8 cellular contexts compared by ENCODE assay signal in the genomic region with DNA sequence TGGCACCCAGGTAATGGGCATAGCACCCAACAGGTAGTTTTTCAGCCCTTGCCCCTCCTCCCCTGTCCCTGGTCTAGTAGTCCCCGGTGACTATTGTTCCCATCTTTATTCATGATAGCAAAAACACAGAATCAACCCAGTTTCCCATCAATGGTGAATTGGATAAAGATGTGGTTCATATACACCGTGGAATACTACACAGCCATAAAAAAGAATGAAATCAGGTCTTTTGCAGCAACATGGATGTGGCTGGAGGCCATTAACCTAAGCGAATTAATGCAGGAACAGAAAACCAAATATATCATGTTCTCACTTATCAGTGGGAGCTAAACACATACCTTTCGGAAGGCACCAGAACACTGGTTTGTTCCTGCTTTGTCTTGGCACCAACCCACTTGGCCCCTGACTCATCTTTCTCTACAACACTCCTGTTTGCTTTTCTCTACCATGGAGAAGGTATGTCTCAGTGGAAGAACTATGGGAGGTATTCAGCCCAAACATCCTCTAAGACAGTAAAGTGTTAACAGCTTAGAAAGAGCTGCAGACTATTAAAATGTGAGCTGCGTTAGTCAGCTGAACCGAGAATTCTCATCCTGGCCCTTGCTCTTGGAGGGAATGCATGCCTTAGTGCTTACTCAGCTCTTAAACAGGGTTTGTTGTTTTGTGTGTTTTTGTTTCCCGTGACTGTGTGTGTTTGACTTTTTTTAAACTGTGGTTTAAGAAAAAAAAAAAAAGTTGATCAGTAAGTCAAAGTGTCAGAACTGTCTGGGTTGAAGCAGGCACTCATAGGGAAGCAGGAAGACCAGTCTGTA.
DNase-seq lines count a peak whose midpoint lies in the region; ATAC-seq, FAIRE-seq and TF ChIP-seq lines count a peak whose summit lies in the region.

No MANE protein-coding gene starts in this region.

- H3K27me3 ChIP-seq in BJ (ENCODE audit: control insufficient read depth, insufficient read depth, low read length) (no peaks in the 10 kb centered on the region), rectal smooth muscle tissue (ENCODE audit: control insufficient read depth, insufficient read depth, low read length) (no peaks in the 10 kb centered on the region)

- H3K27me3 Mint-ChIP-seq in activated naive CD8-positive, alpha-beta T cell treated with anti-CD3 and anti-CD28 coated beads, Interleukin-2, amount 10 ng/mL, durations not matched to agents 7 days and 5 days = no peaks in the 10 kb centered on the region

- H3K36me3 Mint-ChIP-seq in activated naive CD8-positive, alpha-beta T cell treated with anti-CD3 and anti-CD28 coated beads, Interleukin-2, amount 10 ng/mL, durations not matched to agents 7 days and 5 days = peaks cover 13% of the 10 kb centered on the region

- peaks cover 9% of the 10 kb centered on the region for H3K4me1 ChIP-seq in rectal smooth muscle tissue (ENCODE audit: control insufficient read depth, insufficient read depth, low read length)

- peak; percentile 54 for FAIRE-seq in HTR-8/SVneo (lab: Jason Lieb, UNC)

- no peak for ATAC-seq in activated naive CD8-positive, alpha-beta T cell treated with anti-CD3 and anti-CD28 coated beads, Interleukin-2, amount 10 ng/mL, durations not matched to agents 7 days and 5 days (ENCODE audit: low read depth)
- peak; percentile 70 for ATAC-seq in left ventricle myocardium superior

- H3K9me3 Mint-ChIP-seq in activated naive CD8-positive, alpha-beta T cell treated with anti-CD3 and anti-CD28 coated beads, Interleukin-2, amount 10 ng/mL, durations not matched to agents 7 days and 5 days = peaks cover 4% of the 10 kb centered on the region

- DNase-seq in BJ (ENCODE audit: low read depth) (peak; percentile 99), HTR-8/SVneo (ENCODE audit: insufficient read length, low spot score) (peak; percentile 88), left ventricle myocardium superior (no peak), GM10266 (ENCODE audit: extremely low spot score) (no peak), cortex of kidney (lab: John Stamatoyannopoulos, UW) (no peak)
- DNase-seq in activated naive CD8-positive, alpha-beta T cell treated with anti-CD3 and anti-CD28 coated beads, Interleukin-2, amount 10 ng/mL, durations not matched to agents 7 days and 5 days = no peak
- DNase-seq in stimulated activated CD4-positive, alpha-beta T cell treated with anti-CD3 and anti-CD28 coated beads, Interleukin-4, amount 100 ng/mL, for 4 hours = no peak

- CTCF ChIA-PET in BJ (lab: Yijun Ruan, JAX) = interaction anchor here (0.6 to 1.9 kb wide), 3 partner anchors 40 to 397 kb away, joined by 3 to 11 read pairs (median 3); no protein-coding TSS in a partner anchor

- H3K4me1 Mint-ChIP-seq in activated naive CD8-positive, alpha-beta T cell treated with anti-CD3 and anti-CD28 coated beads, Interleukin-2, amount 10 ng/mL, durations not matched to agents 7 days and 5 days = peaks cover 47% of the 10 kb centered on the region

- H3K4me3 ChIP-seq in BJ (ENCODE audit: low read depth, low read length) (no peak overlapping the region), rectal smooth muscle tissue (ENCODE audit: low read length) (no peak overlapping the region)

- no peaks in the 10 kb centered on the region for H3K36me3 ChIP-seq in BJ (ENCODE audit: control insufficient read depth, insufficient read depth, low read length)
- H3K36me3 ChIP-seq in rectal smooth muscle tissue (ENCODE audit: control insufficient read depth, insufficient read depth, low read length) = no peaks in the 10 kb centered on the region

- TF ChIP-seq CTCF in BJ (IDR thresholded peaks at IDR 0.05; ENCODE audit: insufficient read depth, low read depth, low read length) = no peak
- no peak for TF ChIP-seq CTCF in GM10266 (IDR thresholded peaks at IDR 0.05; ENCODE audit: control insufficient read depth, insufficient read depth, low read depth, missing control alignments)

- POLR2A ChIA-PET in BJ (lab: Charles Lee) = interaction anchor here (0.6 to 0.7 kb wide), 5 partner anchors 25 to 314 kb away, joined by 3 to 7 read pairs (median 5); no protein-coding TSS in a partner anchor
- POLR2A ChIA-PET in activated naive CD8-positive, alpha-beta T cell treated with anti-CD3 and anti-CD28 coated beads, Interleukin-2, amount 10 ng/mL, durations not matched to agents 7 days and 5 days (lab: Charles Lee) = interaction anchor here (0.6 to 7.1 kb wide), 12 partner anchors 33 to 408 kb away, joined by 4 to 39 read pairs (median 6); a partner anchor contains a TSS

- intact Hi-C loops in left ventricle myocardium superior (cut with micrococcal nuclease) = no loop called here

- H3K27ac ChIP-seq in rectal smooth muscle tissue (ENCODE audit: low read depth, low read length) = peak overlapping the region; percentile 63

- H3K27ac Mint-ChIP-seq in activated naive CD8-positive, alpha-beta T cell treated with anti-CD3 and anti-CD28 coated beads, Interleukin-2, amount 10 ng/mL, durations not matched to agents 7 days and 5 days = peak overlapping the region; percentile 95

- no peak overlapping the region for H3K9ac ChIP-seq in rectal smooth muscle tissue (ENCODE audit: low read length)

- peak overlapping the region; percentile 68 for H3K4me3 Mint-ChIP-seq in activated naive CD8-positive, alpha-beta T cell treated with anti-CD3 and anti-CD28 coated beads, Interleukin-2, amount 10 ng/mL, durations not matched to agents 7 days and 5 days

Comparison
In these comparisons a context has a peak if more than half of its experiments do, and no peak if none do; other contexts are left out.
1. DNase-seq: peak in BJ (single experiment) and HTR-8/SVneo (single experiment); none in activated naive CD8-positive, alpha-beta T cell treated with anti-CD3 and anti-CD28 coated beads, Interleukin-2, amount 10 ng/mL, durations not matched to agents 7 days and 5 days (single experiment), left ventricle myocardium superior (single experiment), GM10266 (single experiment), stimulated activated CD4-positive, alpha-beta T cell treated with anti-CD3 and anti-CD28 coated beads, Interleukin-4, amount 100 ng/mL, for 4 hours (0 of 2) and cortex of kidney (single experiment).